In the genomic region with DNA sequence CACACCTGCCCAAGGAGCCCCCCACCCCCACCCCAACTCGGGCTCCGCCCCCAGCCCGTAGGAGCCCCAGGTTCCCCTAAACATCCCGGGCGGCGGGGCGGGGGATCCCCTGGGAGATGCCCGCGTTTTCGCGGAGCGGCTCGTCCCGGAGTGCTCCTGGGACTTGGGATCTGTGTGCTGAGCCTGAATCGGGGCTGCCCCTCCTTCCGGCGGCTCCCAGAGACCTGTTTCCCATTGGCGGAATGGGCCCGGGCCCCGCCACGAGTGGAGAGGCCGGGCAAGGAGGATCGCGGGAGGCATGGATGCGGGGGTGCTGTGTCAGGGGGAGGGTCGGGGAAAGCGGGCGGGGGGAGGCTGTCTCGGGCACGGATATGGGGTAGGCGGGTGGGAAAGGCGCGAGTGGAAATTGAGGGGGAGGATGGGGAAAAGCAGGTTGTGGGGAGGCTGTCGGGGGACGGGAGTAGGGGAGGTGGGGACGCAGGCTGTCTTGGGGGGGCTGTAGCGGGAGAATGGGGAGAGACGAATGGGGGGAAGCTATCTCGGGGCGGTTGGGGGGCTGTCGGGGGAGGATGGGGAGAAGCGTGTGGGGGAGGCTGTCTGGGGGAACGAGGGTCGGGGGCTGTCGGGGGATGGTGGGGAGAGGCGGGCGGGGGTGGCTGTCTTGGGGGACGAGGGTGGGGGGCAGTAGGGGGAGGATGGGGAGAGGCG, we compare ENCODE assay signal across 8 cellular contexts. TPM values are rescaled to one million over a fixed set of nuclear protein-coding genes. Genes with fewer than 3 reads are reported as not detected.
DNase-seq lines count a peak whose midpoint lies in the region; TF ChIP-seq lines count a peak whose summit lies in the region.

No MANE protein-coding gene starts in this region.

- peak overlapping the region; percentile 20; the same call in 1 of the 2 replicates for H3K9ac ChIP-seq in ES-I3 (ENCODE audit: low read depth, low read length)

- H3K4me1 ChIP-seq in ES-I3 (ENCODE audit: insufficient read depth, low read length), result peaks cover 3% of the 10 kb centered on the region; the same call in 1 of the 2 replicates

- peak; percentile 56 for DNase-seq in NCI-H2196 (lab: John Stamatoyannopoulos, UW; ENCODE audit: unreplicated experiment)
- DNase-seq in fibroblast of villous mesenchyme (ENCODE audit: low read depth), result peak; percentile 30
- DNase-seq in retinal pigment epithelial cell (ENCODE audit: low read depth), result no peak
- DNase-seq in stimulated activated CD4-positive, alpha-beta T cell treated with anti-CD3 and anti-CD28 coated beads, Interleukin-4, amount 100 ng/mL, for 24 hours, result no peak
- no peak for DNase-seq in kidney glomerular epithelial cell (lab: John Stamatoyannopoulos, UW)
- DNase-seq in medulla oblongata (ENCODE audit: extremely low spot score), result no peak
- no peak for DNase-seq in GM19240 (ENCODE audit: insufficient read length, low spot score)

- H3K4me3 ChIP-seq in fibroblast of villous mesenchyme (ENCODE audit: low read depth, low read length), result peak overlapping the region; percentile 52
- H3K4me3 ChIP-seq in retinal pigment epithelial cell (ENCODE audit: low read length), result peak overlapping the region; percentile 40

- TF ChIP-seq CTCF in fibroblast of villous mesenchyme (IDR thresholded peaks at IDR 0.05; ENCODE audit: insufficient read depth, low read depth, low read length), result no peak
- TF ChIP-seq CTCF in retinal pigment epithelial cell (conservative IDR thresholded peaks at IDR 0.05; ENCODE audit: low read depth, low read length), result no peak

- H3K9me3 ChIP-seq in ES-I3 (ENCODE audit: control insufficient read depth, insufficient read depth, low read length), result no peaks in the 10 kb centered on the region

- no peaks in the 10 kb centered on the region for H3K36me3 ChIP-seq in ES-I3 (ENCODE audit: insufficient read depth, low read length)

RNA-seq across cellular contexts. Expression of gene BHLHA15, which starts 0.6 kb away (rescaled TPM):
- total RNA-seq in fibroblast of villous mesenchyme, result 1.3 TPM in 1 of 2 replicates, not detected in the other

RNA-seq across cellular contexts. Expression of gene TECPR1, which starts 41.4 kb away (rescaled TPM):
- total RNA-seq in fibroblast of villous mesenchyme, result 21.6 and 26.1 TPM in 2 replicates

Comparison
In these comparisons a context has a peak if more than half of its experiments do, and no peak if none do; other contexts are left out.
1. DNase-seq: peak in NCI-H2196 (single experiment) and fibroblast of villous mesenchyme (single experiment); none in retinal pigment epithelial cell (single experiment), stimulated activated CD4-positive, alpha-beta T cell treated with anti-CD3 and anti-CD28 coated beads, Interleukin-4, amount 100 ng/mL, for 24 hours (single experiment), kidney glomerular epithelial cell (single experiment), medulla oblongata (single experiment) and GM19240 (single experiment).